Comparison of ENCODE assay signal across 19 cellular contexts in the genomic region with DNA sequence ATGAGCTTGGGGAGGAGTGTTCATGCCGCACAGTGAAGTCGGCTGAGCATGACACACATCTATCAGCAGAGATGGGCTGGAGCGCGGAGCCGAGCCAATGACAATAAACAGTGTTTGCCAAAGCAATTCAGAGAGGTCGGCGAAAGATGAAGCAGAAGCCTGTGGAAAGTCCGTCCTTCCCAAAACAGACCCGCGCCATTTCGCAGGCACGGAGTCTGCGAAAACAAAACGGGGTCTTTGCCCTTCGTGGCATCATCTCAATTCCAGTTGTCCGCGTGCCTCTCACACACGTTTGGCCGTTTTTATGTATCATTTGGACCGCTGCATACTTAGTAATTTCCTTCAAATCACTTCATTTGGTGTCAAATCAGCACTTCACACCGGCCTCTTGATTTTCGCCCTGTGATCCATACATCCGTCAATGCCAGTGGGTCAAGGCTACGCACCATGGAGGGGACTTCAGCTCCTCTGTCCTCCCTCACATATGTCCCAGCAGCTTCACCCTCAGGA.
DNase-seq lines count a peak whose midpoint lies in the region; ATAC-seq and TF ChIP-seq lines count a peak whose summit lies in the region.
"Had no signal": no experiment of that assay in that cellular context is flagged by ENCODE, and none has a peak within 500 bp of the region (broad histone marks: within the 10 kb centered on the region; RNA-seq: fewer than 3 reads in every experiment).

No MANE protein-coding gene starts in this region.

- peaks cover 37 to 39% of the 10 kb centered on the region in 2 experiments for H3K27me3 ChIP-seq in mesenchymal stem cell (ENCODE audit: control insufficient read depth in 1 of 2, insufficient read depth in 1 of 2, low read length in 2 of 2)

- H3K4me1 Mint-ChIP-seq in activated CD4-positive, alpha-beta T cell treated with anti-CD3 and anti-CD28 coated beads for 36 hours: no peaks in the 10 kb centered on the region

- H3K79me1 ChIP-seq in mesenchymal stem cell (replicated peaks; ENCODE audit: low read length, poor library complexity, severe bottlenecking): no peaks in the 10 kb centered on the region

- no peaks in the 10 kb centered on the region for H3K9me3 ChIP-seq in mesenchymal stem cell (ENCODE audit: control insufficient read depth, low read length)

- no peaks in the 10 kb centered on the region for H3K9me3 Mint-ChIP-seq in activated CD4-positive, alpha-beta T cell treated with anti-CD3 and anti-CD28 coated beads for 36 hours (ENCODE audit: low read depth)
- H3K9me3 Mint-ChIP-seq: H9; IgD-negative memory B cell; memory B cell; neural crest cell; stimulated activated memory B cell treated with anti-CD40 and anti-IgM and Interleukin-4, amounts not matched to agents 10 μg/mL and 1 μg/mL and 100 μg/mL, for 72 hours had no signal

- H3K9ac ChIP-seq in mesenchymal stem cell (ENCODE audit: low read length): peak overlapping the region; percentile 70

- no peak overlapping the region for H2AK5ac ChIP-seq in mesenchymal stem cell (ENCODE audit: low read length, severe bottlenecking)

- H3K4me2 ChIP-seq in mesenchymal stem cell (ENCODE audit: low read length, poor library complexity, severe bottlenecking): no peak overlapping the region

- H3K18ac ChIP-seq in mesenchymal stem cell (ENCODE audit: low read depth in 1 of 2, low read length in 2 of 2): no peak overlapping the region

- peaks cover 4% of the 10 kb centered on the region for H3K4me1 ChIP-seq in mesenchymal stem cell (ENCODE audit: control insufficient read depth, insufficient read depth, low read depth, low read length)

- H3K4ac ChIP-seq in mesenchymal stem cell (ENCODE audit: low read depth in 1 of 2, low read length in 2 of 2): no peak overlapping the region

- peak; percentile 55 for DNase-seq in AG20443 (ENCODE audit: low spot score)
- peak; percentile 62 for DNase-seq in NCI-H2029 (lab: John Stamatoyannopoulos, UW)
- peak; percentile 10 for DNase-seq in fibroblast of pulmonary artery (ENCODE audit: low read depth)
- DNase-seq in mesenchymal stem cell: no peak
- no peak for DNase-seq in activated CD4-positive, alpha-beta T cell treated with anti-CD3 and anti-CD28 coated beads for 36 hours
- no peak for DNase-seq in NCI-H2081 (lab: John Stamatoyannopoulos, UW)
- DNase-seq: activated CD4-positive, alpha-beta T cell treated with anti-CD3 and anti-CD28 coated beads for 1 hour; activated T-cell treated with anti-CD3 and anti-CD28 coated beads, Interleukin-2, amount 50 U/mL, for 1 hour; H9; hippocampal formation; NCI-H1436; NCI-H524 treated with DMSO at 0.1 percent for 48 hours had no signal

- H3K36me3 Mint-ChIP-seq in activated CD4-positive, alpha-beta T cell treated with anti-CD3 and anti-CD28 coated beads for 36 hours (ENCODE audit: low read depth): no peaks in the 10 kb centered on the region
- H3K36me3 Mint-ChIP-seq: IgD-negative memory B cell; memory B cell; stimulated activated memory B cell treated with anti-CD40 and anti-IgM and Interleukin-4, amounts not matched to agents 10 μg/mL and 1 μg/mL and 100 μg/mL, for 72 hours had no signal

- no peak overlapping the region for H3K4me3 ChIP-seq in fibroblast of pulmonary artery (replicated peaks; ENCODE audit: low read depth, low read length)
- H3K4me3 ChIP-seq in mesenchymal stem cell (ENCODE audit: insufficient read depth in 1 of 2, low read depth in 1 of 2, low read length in 2 of 2): peak overlapping the region in 1 of 2 experiments; percentile 63

- no peak overlapping the region for H2BK12ac ChIP-seq in mesenchymal stem cell (ENCODE audit: low read length in 2 of 2)

- H3K14ac ChIP-seq in mesenchymal stem cell (ENCODE audit: low read length in 2 of 2): peak overlapping the region in 1 of 2 experiments; percentile 57

- no peak overlapping the region for H2AFZ ChIP-seq in mesenchymal stem cell (ENCODE audit: low read depth, low read length)

- CTCF ChIA-PET in activated CD4-positive, alpha-beta T cell treated with anti-CD3 and anti-CD28 coated beads for 36 hours (lab: Charles Lee): interaction anchor here (0.7 kb wide), 1 partner anchor 442 kb away, joined by 3 read pairs; no protein-coding TSS in a partner anchor

- H3K27ac ChIP-seq in mesenchymal stem cell (ENCODE audit: low read length, poor library complexity, severe bottlenecking): no peak overlapping the region
- H3K27ac ChIP-seq: epithelial cell of prostate had no signal

- no peak overlapping the region for H2BK5ac ChIP-seq in mesenchymal stem cell (ENCODE audit: low read depth, low read length, poor library complexity, severe bottlenecking)

- WGBS in mesenchymal stem cell: 90% methylated on average over 24 of the region's 24 CpGs

- no peak overlapping the region for H3K27ac Mint-ChIP-seq in activated CD4-positive, alpha-beta T cell treated with anti-CD3 and anti-CD28 coated beads for 36 hours
- H3K27ac Mint-ChIP-seq: H9; IgD-negative memory B cell; memory B cell; stimulated activated memory B cell treated with anti-CD40 and anti-IgM and Interleukin-4, amounts not matched to agents 10 μg/mL and 1 μg/mL and 100 μg/mL, for 72 hours had no signal

- TF ChIP-seq CTCF in fibroblast of pulmonary artery (IDR thresholded peaks at IDR 0.05; ENCODE audit: low read length, missing control alignments): no peak

- no peak overlapping the region for H4K91ac ChIP-seq in mesenchymal stem cell (ENCODE audit: low read length)

- no peak overlapping the region for H3K23ac ChIP-seq in mesenchymal stem cell (ENCODE audit: low read length in 2 of 2)

- peaks cover 7% of the 10 kb centered on the region for H3K27me3 Mint-ChIP-seq in activated CD4-positive, alpha-beta T cell treated with anti-CD3 and anti-CD28 coated beads for 36 hours

- H2BK15ac ChIP-seq in mesenchymal stem cell (ENCODE audit: low read depth, poor library complexity, severe bottlenecking): no peak overlapping the region

- no peak overlapping the region for H2BK120ac ChIP-seq in mesenchymal stem cell (ENCODE audit: low read depth, low read length)

- no peak overlapping the region for H4K8ac ChIP-seq in mesenchymal stem cell (ENCODE audit: low read length)

- intact Hi-C loops in activated CD4-positive, alpha-beta T cell treated with anti-CD3 and anti-CD28 coated beads for 36 hours (cut with DNase I, micrococcal nuclease): loop anchor here in 1 of 2 experiments (5.0 kb wide), 1 partner anchor 37 kb away; no protein-coding TSS in a partner anchor

- POLR2A ChIA-PET in activated CD4-positive, alpha-beta T cell treated with anti-CD3 and anti-CD28 coated beads for 36 hours (lab: Charles Lee): no interaction called here

- ATAC-seq in HG03565 (IDR thresholded peaks at IDR 0.05; ENCODE audit: unreplicated experiment) (no peak), GM18907 (IDR thresholded peaks at IDR 0.05; ENCODE audit: unreplicated experiment) (no peak)
- ATAC-seq in activated CD4-positive, alpha-beta T cell treated with anti-CD3 and anti-CD28 coated beads for 36 hours: no peak
- ATAC-seq: stimulated activated memory B cell treated with anti-CD40 and anti-IgM and Interleukin-4, amounts not matched to agents 10 μg/mL and 1 μg/mL and 100 μg/mL, for 72 hours had no signal

- H3K4me3 Mint-ChIP-seq in activated CD4-positive, alpha-beta T cell treated with anti-CD3 and anti-CD28 coated beads for 36 hours: no peak overlapping the region
- H3K4me3 Mint-ChIP-seq: H9; IgD-negative memory B cell; memory B cell; neural crest cell; stimulated activated memory B cell treated with anti-CD40 and anti-IgM and Interleukin-4, amounts not matched to agents 10 μg/mL and 1 μg/mL and 100 μg/mL, for 72 hours had no signal

- peaks cover 0 to 17% of the 10 kb centered on the region in 2 experiments for H3K36me3 ChIP-seq in mesenchymal stem cell (ENCODE audit: control insufficient read depth in 1 of 2, insufficient read depth in 2 of 2, low read depth in 1 of 2, low read length in 2 of 2)

Comparison
In these comparisons a context has a peak if more than half of its experiments do, and no peak if none do; other contexts are left out.
1. DNase-seq: peak in AG20443 (single experiment), NCI-H2029 (single experiment) and fibroblast of pulmonary artery (single experiment); none in mesenchymal stem cell (single experiment), activated CD4-positive, alpha-beta T cell treated with anti-CD3 and anti-CD28 coated beads for 36 hours (single experiment) and NCI-H2081 (0 of 2).